Comparison of ENCODE assay signal across 8 cellular contexts in genomic region chr1:183318433-183318832, GRCh38.
DNase-seq lines count a peak whose midpoint lies in the region; ATAC-seq, FAIRE-seq and TF ChIP-seq lines count a peak whose summit lies in the region.

No MANE protein-coding gene starts in this region.

- CTCF ChIA-PET in Calu3 (lab: Charles Lee): interaction anchor here (0.6 to 2.5 kb wide), 6 partner anchors 37 to 427 kb away, joined by 3 to 9 read pairs (median 4); no protein-coding TSS in a partner anchor

- peaks cover 11% of the 10 kb centered on the region for H3K4me1 ChIP-seq in SJSA1 (replicated peaks)
- H3K4me1 ChIP-seq in pancreas: peaks cover 0 to 7% (median 0%) of the 10 kb centered on the region in 3 donors

- FAIRE-seq in pancreas (lab: Jason Lieb, UNC): no peak

- intact Hi-C loops in Calu3 (cut with micrococcal nuclease; ENCODE audit: unreplicated experiment): loop anchor here (2.0 kb wide), 1 partner anchor 38 kb away; no protein-coding TSS in a partner anchor
- intact Hi-C loops in pancreas (cut with DNase I): loop anchor here in 2 of 3 donors (5.0 kb wide), 1 partner anchor 36 kb away; no protein-coding TSS in a partner anchor

- H3K4me3 Mint-ChIP-seq in Calu3 (ENCODE audit: low read depth, unreplicated experiment) (no peak overlapping the region), glutamatergic neuron (ENCODE audit: unreplicated experiment) (no peak overlapping the region)

- H3K36me3 ChIP-seq in SJSA1: no peaks in the 10 kb centered on the region
- no peaks in the 10 kb centered on the region for H3K36me3 ChIP-seq in pancreas

- whole genome bisulfite sequencing in pancreas, 2 donors: 23 to 25% methylated on average over 4 of the region's 4 CpGs

- H3K27me3 Mint-ChIP-seq in Calu3 (ENCODE audit: unreplicated experiment) (no peaks in the 10 kb centered on the region), glutamatergic neuron (ENCODE audit: unreplicated experiment) (peaks cover 4% of the 10 kb centered on the region)

- no peaks in the 10 kb centered on the region for H3K27me3 ChIP-seq in SJSA1 (replicated peaks)
- H3K27me3 ChIP-seq in pancreas: no peaks in the 10 kb centered on the region

- no peak overlapping the region for H3K4me3 ChIP-seq in HFF-Myc (replicated peaks; ENCODE audit: low read depth, low read length)
- H3K4me3 ChIP-seq in SJSA1: no peak overlapping the region
- no peak overlapping the region for H3K4me3 ChIP-seq in pancreas

- ATAC-seq in pancreas: peak; percentile 98 to 99 (median 99)
- ATAC-seq in HG03280 (IDR thresholded peaks at IDR 0.05; ENCODE audit: unreplicated experiment): no peak

- no TSS peak for BruUV-seq in Calu3 (replicated peaks; lab: Mats Ljungman, UMichigan)

- H3K36me3 Mint-ChIP-seq in Calu3 (ENCODE audit: insufficient read depth, unreplicated experiment): no peaks in the 10 kb centered on the region
- H3K36me3 Mint-ChIP-seq in glutamatergic neuron (ENCODE audit: unreplicated experiment): no peaks in the 10 kb centered on the region

- H3K9me3 ChIP-seq in SJSA1 (replicated peaks) (no peaks in the 10 kb centered on the region), pancreas (no peaks in the 10 kb centered on the region)

- no peak overlapping the region for H3K27ac ChIP-seq in SJSA1
- H3K27ac ChIP-seq in pancreas: peak overlapping the region in 2 of 4 donors; percentile 63 to 78

- DNase-seq in Calu3 (peak; percentile 75), HFF-Myc (ENCODE audit: extremely low read depth, low read depth) (peak; percentile 53), SJSA1 (ENCODE audit: low read depth in 1 of 2, low spot score in 2 of 2) (peak; percentile 34 to 60), fibroblast of the conjunctiva (ENCODE audit: low read depth) (peak; percentile 84), pancreas (peak; percentile 69 to 86 (median 76)), NCI-H345 treated with DMSO at 0.1 percent for 48 hours (lab: John Stamatoyannopoulos, UW; ENCODE audit: unreplicated experiment) (no peak), glutamatergic neuron (no peak)

- H3K4me1 Mint-ChIP-seq in Calu3 (ENCODE audit: low read depth, unreplicated experiment) (peaks cover 20% of the 10 kb centered on the region), glutamatergic neuron (ENCODE audit: low read depth, unreplicated experiment) (no peaks in the 10 kb centered on the region)

- TF ChIP-seq CTCF in Calu3 (IDR thresholded peaks at IDR 0.05; ENCODE audit: unreplicated experiment): peak; percentile 26
- TF ChIP-seq CTCF in HFF-Myc (IDR thresholded peaks at IDR 0.05; ENCODE audit: low read depth, low read length, missing control alignments): peak; percentile 56
- TF ChIP-seq CTCF in pancreas (IDR thresholded peaks at IDR 0.05): peak in 3 of 4 donors; percentile 24 to 40 (median 27)
- no peak for TF ChIP-seq CTCF in glutamatergic neuron (IDR thresholded peaks at IDR 0.05; ENCODE audit: partially characterized antibody, unreplicated experiment)

- H3K27ac Mint-ChIP-seq in Calu3 (ENCODE audit: unreplicated experiment) (no peak overlapping the region), glutamatergic neuron (ENCODE audit: unreplicated experiment) (no peak overlapping the region)

- H3K9me3 Mint-ChIP-seq in Calu3 (ENCODE audit: low read depth, unreplicated experiment): no peaks in the 10 kb centered on the region
- no peaks in the 10 kb centered on the region for H3K9me3 Mint-ChIP-seq in glutamatergic neuron (ENCODE audit: unreplicated experiment)

Comparison
In these comparisons a context has a peak if more than half of its experiments do, and no peak if none do; other contexts are left out.
1. DNase-seq: peak in Calu3 (single experiment), HFF-Myc (single experiment), SJSA1 (2 of 2), fibroblast of the conjunctiva (single experiment) and pancreas (6 of 6); none in NCI-H345 treated with DMSO at 0.1 percent for 48 hours (single experiment) and glutamatergic neuron (single experiment).